ENCODE assay signal across 21 cellular contexts in the genomic region with DNA sequence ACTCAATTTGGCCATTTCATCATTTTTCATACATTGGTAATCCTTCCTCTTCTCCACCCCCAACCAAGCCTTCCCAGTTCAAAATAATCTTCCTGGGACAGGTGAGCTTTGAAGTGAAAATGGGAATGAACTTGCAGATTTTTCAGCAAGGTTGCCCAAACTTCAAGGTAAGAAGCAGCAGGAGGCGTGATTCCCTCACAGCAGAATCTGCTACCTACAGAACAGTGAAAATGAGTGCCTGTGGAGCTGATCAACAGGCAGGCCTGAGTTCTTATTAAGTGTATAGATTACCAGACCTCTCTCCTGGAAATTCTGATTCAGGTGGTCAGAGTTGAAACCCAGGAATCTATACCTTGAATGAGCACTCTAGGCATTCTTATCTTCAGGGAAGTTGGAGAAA.
"Had no signal": no experiment of that assay in that cellular context is flagged by ENCODE, and none has a peak within 500 bp of the region (broad histone marks: within the 10 kb centered on the region; RNA-seq: fewer than 3 reads in every experiment).

No MANE protein-coding gene starts in this region.

- H3K27ac ChIP-seq: SJCRH30 had no signal

- H3K27me3 ChIP-seq: SJCRH30 had no signal

- DNase-seq: KBM-7, NCI-H1092, NCI-H1105 treated with DMSO at 0.1 percent for 48 hours, NCI-H1417 treated with DMSO at 0.1 percent for 48 hours, NCI-H146, NCI-H1694 treated with DMSO at 0.1 percent for 48 hours, NCI-H1930, NCI-H2081, NCI-H2171, NCI-H226, NCI-H446, NCI-H510A, NCI-H524 treated with DMSO at 0.1 percent for 48 hours, NCI-H69, NCI-H774, PC-3, SHP77 treated with DMSO at 0.1 percent for 48 hours, SJCRH30 had no signal

- H3K4me1 ChIP-seq: SJCRH30 had no signal

- H3K36me3 ChIP-seq: SJCRH30 had no signal

- ATAC-seq: Panc1, PC-3, Right ventricle myocardium inferior, SK-N-SH treated with all-trans-retinoic acid at 6 μM for 48 hours had no signal

- H3K9me3 ChIP-seq: SJCRH30 had no signal

- H3K4me3 ChIP-seq: SJCRH30 had no signal
